In the genomic region with DNA sequence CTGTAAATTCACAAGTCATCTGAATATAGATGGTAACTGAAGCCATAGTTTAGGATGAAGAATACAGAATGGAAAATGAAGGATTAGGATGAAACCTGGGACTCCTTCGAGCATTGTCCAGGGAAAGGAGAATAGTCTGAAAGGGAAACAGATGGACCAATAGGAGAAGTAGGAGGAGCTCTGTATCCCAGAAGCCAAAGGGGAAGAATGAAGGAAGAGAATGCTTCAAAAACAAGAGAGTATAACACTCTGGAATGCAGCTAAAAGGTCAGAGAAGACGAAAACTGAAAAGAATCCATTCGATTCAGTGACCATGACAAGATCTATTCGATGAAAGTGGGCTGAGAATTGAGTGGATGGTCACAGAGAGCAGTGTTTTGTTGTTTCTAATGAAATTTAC, we compare ENCODE assay signal across 8 cellular contexts. TPM values are rescaled to one million over a fixed set of nuclear protein-coding genes. Genes with fewer than 3 reads are reported as not detected.
A peak's percentile ranks its signal among the peaks of the same experiment; 100 is the strongest.
DNase-seq lines count a peak whose midpoint lies in the region; TF ChIP-seq lines count a peak whose summit lies in the region.

No MANE protein-coding gene starts in this region.

- peak; percentile 77 for DNase-seq in AG08396 (ENCODE audit: low spot score)
- peak in 1 of 2 experiments; percentile 75 for DNase-seq in HAP-1 (ENCODE audit: low spot score in 2 of 2)
- peak; percentile 74 for DNase-seq in foreskin melanocyte
- DNase-seq in prostate gland (ENCODE audit: low spot score), result no peak
- DNase-seq in stimulated activated naive CD4-positive, alpha-beta T cell treated with Interleukin-2 at 50 U/mL for 16 hours (lab: John Stamatoyannopoulos, UW), result no peak
- DNase-seq in NCI-H146 (lab: John Stamatoyannopoulos, UW), result no peak
- no peak for DNase-seq in middle frontal gyrus (ENCODE audit: extremely low spot score, low spot score)

- no peaks in the 10 kb centered on the region for H3K27me3 ChIP-seq in HAP-1 (ENCODE audit: low read depth)
- H3K27me3 ChIP-seq in prostate gland (replicated peaks; ENCODE audit: insufficient read depth), result no peaks in the 10 kb centered on the region

- TF ChIP-seq CTCF in WI38 (IDR thresholded peaks at IDR 0.05; ENCODE audit: low read depth, low read length) (no peak), prostate gland (IDR thresholded peaks at IDR 0.05) (no peak)

- H3K4me3 ChIP-seq in HAP-1 (peak overlapping the region; percentile 81), WI38 (ENCODE audit: low read depth, low read length) (peak overlapping the region; percentile 80), prostate gland (peak overlapping the region; percentile 58 to 78)

- WGBS in prostate gland, result 40% methylated on average over 4 of the region's 4 CpGs

- H3K4me1 ChIP-seq in HAP-1 (peaks cover 18% of the 10 kb centered on the region), prostate gland (replicated peaks) (peaks cover 9% of the 10 kb centered on the region)

- H3K9me3 ChIP-seq in HAP-1 (no peaks in the 10 kb centered on the region), prostate gland (no peaks in the 10 kb centered on the region)

- H3K36me3 ChIP-seq in HAP-1 (replicated peaks) (peaks cover 7% of the 10 kb centered on the region), prostate gland (no peaks in the 10 kb centered on the region)

- in situ Hi-C loops in HAP-1 (cut with MboI; ENCODE audit: low sequenced_read_pairs), result no loop called here

- no peak for TF ChIP-seq POLR2A in prostate gland (IDR thresholded peaks at IDR 0.05)

- H3K27ac ChIP-seq in prostate gland, result peak overlapping the region in 1 of 2 donors; percentile 82

- intact Hi-C loops in prostate gland (cut with DNase I), result loop anchor here (2.0 kb wide), 1 partner anchor 47 kb away; a partner anchor contains a TSS

RNA-seq across cellular contexts. Expression of a gene that starts 1.0 kb away (rescaled TPM):
- total RNA-seq in prostate gland, result 10 to 100 TPM; 19.2 to 37.1 TPM

RNA-seq across cellular contexts. Expression of a gene that starts 21.9 kb away (rescaled TPM):
- total RNA-seq in prostate gland, result 10 to 100 TPM; 17.1 to 25.7 TPM

RNA-seq across cellular contexts. Expression of a gene that starts 46.6 kb away (rescaled TPM):
- total RNA-seq in prostate gland, result 100 to 1,000 TPM; 113 to 193 TPM

Comparison
In these comparisons a context has a peak if more than half of its experiments do, and no peak if none do; other contexts are left out.
1. DNase-seq: peak in AG08396 (single experiment) and foreskin melanocyte (single experiment); none in prostate gland (single experiment), stimulated activated naive CD4-positive, alpha-beta T cell treated with Interleukin-2 at 50 U/mL for 16 hours (single experiment), NCI-H146 (single experiment) and middle frontal gyrus (single experiment).
2. Peak in every context shown above with its lines, with median percentiles within 50 percentile points of each other: H3K4me3 ChIP-seq.